Comparison of ENCODE assay signal across 6 cellular contexts in the genomic region with DNA sequence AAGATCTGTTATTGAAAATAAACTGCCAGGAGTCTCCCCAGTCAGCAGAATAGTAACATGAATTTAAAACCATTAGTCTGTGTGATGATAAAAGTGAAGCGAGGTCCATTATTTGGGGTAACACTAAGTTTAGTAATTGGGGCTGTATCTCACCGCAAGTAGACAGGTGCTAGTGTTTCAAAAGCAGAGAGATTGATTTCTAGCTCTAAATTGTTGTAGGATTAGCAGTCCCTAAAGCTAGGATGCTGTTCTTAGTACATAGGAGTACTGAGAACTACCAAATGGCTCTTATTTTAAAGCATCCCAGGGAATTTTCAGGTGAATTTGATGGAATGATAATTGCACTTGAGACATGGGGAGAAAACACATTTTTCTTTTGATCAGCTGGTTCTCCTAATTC.
"Had no signal": no experiment of that assay in that cellular context is flagged by ENCODE, and none has a peak within 500 bp of the region (broad histone marks: within the 10 kb centered on the region; RNA-seq: fewer than 3 reads in every experiment).

No MANE protein-coding gene starts in this region.

- ATAC-seq: GM23338 had no signal

- H3K9ac ChIP-seq: KMS-11 had no signal

- H3K27ac ChIP-seq: KMS-11 had no signal

- DNase-seq: H9, HCEC 1CT, IMR-90, KBM-7 had no signal

- H3K4me3 ChIP-seq: GM23338 had no signal
